ENCODE assay signal across 15 cellular contexts in the genomic region with DNA sequence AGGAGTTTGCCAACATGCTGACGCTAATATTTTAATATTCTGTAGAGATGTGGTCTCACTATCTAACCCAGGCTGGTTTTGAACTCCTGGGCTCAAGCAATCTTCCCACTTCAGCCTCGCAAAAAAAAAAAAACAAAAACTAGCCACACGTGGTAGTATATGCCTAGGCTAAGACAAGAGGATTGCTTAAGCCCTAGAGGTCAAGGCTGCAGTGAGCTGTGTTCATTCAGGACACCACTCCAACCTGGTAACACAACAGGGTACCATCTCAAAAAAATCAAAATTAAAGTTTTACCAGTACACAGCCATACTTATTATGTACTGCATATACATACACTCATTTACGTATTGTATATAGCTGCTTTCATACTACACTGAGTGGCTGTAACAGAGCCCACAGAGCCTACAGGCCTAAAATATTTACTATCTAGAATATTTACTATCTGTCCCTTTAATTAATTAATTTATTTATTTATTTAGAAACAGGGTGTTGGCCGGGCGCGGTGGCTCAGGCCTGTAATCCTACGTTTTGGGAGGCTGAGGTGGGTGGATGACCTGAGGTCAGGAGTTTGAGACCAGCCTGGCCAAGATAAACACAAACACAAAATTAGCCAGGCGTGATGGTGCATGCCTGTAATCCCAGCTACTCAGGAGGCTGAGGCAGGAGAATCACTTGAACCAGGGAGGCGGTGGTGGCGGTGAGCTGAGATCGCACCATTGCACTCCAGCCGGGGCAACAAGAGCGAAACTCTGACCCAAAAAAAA. TPM values are rescaled to one million over a fixed set of nuclear protein-coding genes. Genes with fewer than 3 reads are reported as not detected.
DNase-seq lines count a peak whose midpoint lies in the region; ATAC-seq and TF ChIP-seq lines count a peak whose summit lies in the region.
"Had no signal": no experiment of that assay in that cellular context is flagged by ENCODE, and none has a peak within 500 bp of the region (broad histone marks: within the 10 kb centered on the region; RNA-seq: fewer than 3 reads in every experiment).

No MANE protein-coding gene starts in this region.

- no peak overlapping the region for H3K4me3 Mint-ChIP-seq in endodermal cell
- H3K4me3 Mint-ChIP-seq: B cell; CD4-positive, alpha-beta memory T cell; H9 had no signal

- H3K36me3 ChIP-seq in HEK293 (ENCODE audit: control insufficient read depth in 2 of 2, insufficient read depth in 1 of 2, low read length in 2 of 2) (peaks cover 8 to 23% of the 10 kb centered on the region in 2 experiments; a peak in 2 of 3 replicates), endodermal cell (ENCODE audit: control insufficient read depth, insufficient read depth, low read length) (peaks cover 57% of the 10 kb centered on the region), trophoblast cell (ENCODE audit: control insufficient read depth in 1 of 2, insufficient read depth in 2 of 2, low read length in 2 of 2) (peaks cover 7 to 22% of the 10 kb centered on the region in 2 experiments)

- H3K4me3 ChIP-seq in HEK293 (ENCODE audit: low read depth, low read length) (no peak overlapping the region), endodermal cell (ENCODE audit: low read length) (no peak overlapping the region), trophoblast cell (ENCODE audit: low read depth, low read length) (no peak overlapping the region), dorsolateral prefrontal cortex (no peak overlapping the region)
- H3K4me3 ChIP-seq: GM12878 had no signal

- intact Hi-C loops in dorsolateral prefrontal cortex (cut with DNase I): no loop called here

- TF ChIP-seq CTCF in 22Rv1 (IDR thresholded peaks at IDR 0.05) (no peak), HEK293 (tag by site-specific recombination; IDR thresholded peaks at IDR 0.05) (no peak), endodermal cell (conservative IDR thresholded peaks at IDR 0.05) (no peak), dorsolateral prefrontal cortex (IDR thresholded peaks at IDR 0.05 in 54 of 56, conservative IDR thresholded peaks at IDR 0.05 in 2 of 56; ENCODE audit: low read depth in 1 of 56, partially characterized antibody in 56 of 56) (no peak)

- H4K91ac ChIP-seq in trophoblast cell (ENCODE audit: low read depth, low read length): no peak overlapping the region

- H2BK5ac ChIP-seq in trophoblast cell (ENCODE audit: low read depth, low read length, poor library complexity): no peak overlapping the region

- H3K27ac ChIP-seq in 22Rv1 (peak overlapping the region; percentile 29), HEK293 (ENCODE audit: extremely low read depth, low read depth, low read length) (no peak overlapping the region), endodermal cell (ENCODE audit: low read depth, low read length) (no peak overlapping the region), trophoblast cell (ENCODE audit: low read depth, low read length) (no peak overlapping the region), dorsolateral prefrontal cortex (no peak overlapping the region)

- no peak overlapping the region for H2AFZ ChIP-seq in trophoblast cell (ENCODE audit: insufficient read depth, low read length, poor library complexity)

- no peak overlapping the region for H3K27ac Mint-ChIP-seq in endodermal cell
- H3K27ac Mint-ChIP-seq: B cell, H9 had no signal

- H4K12ac ChIP-seq in trophoblast cell (ENCODE audit: low read depth, low read length): no peak overlapping the region

- H2BK120ac ChIP-seq in trophoblast cell (ENCODE audit: insufficient read depth, low read length, poor library complexity): no peak overlapping the region

- no peaks in the 10 kb centered on the region for H3K27me3 ChIP-seq in endodermal cell (ENCODE audit: control insufficient read depth, insufficient read depth, low read length, poor library complexity, severe bottlenecking)
- no peaks in the 10 kb centered on the region for H3K27me3 ChIP-seq in trophoblast cell (ENCODE audit: insufficient read depth, low read length)
- H3K27me3 ChIP-seq in dorsolateral prefrontal cortex: no peaks in the 10 kb centered on the region

- H3K23ac ChIP-seq in trophoblast cell (ENCODE audit: low read length): no peak overlapping the region

- no peak overlapping the region for H3K18ac ChIP-seq in trophoblast cell (ENCODE audit: low read length)

- H3K14ac ChIP-seq in trophoblast cell (ENCODE audit: low read length): no peak overlapping the region

- H3K9me3 ChIP-seq in HEK293 (ENCODE audit: control insufficient read depth, insufficient read depth, low read depth, low read length) (no peaks in the 10 kb centered on the region), endodermal cell (ENCODE audit: control insufficient read depth, low read length) (no peaks in the 10 kb centered on the region), trophoblast cell (ENCODE audit: insufficient read depth, low read depth, low read length) (no peaks in the 10 kb centered on the region)

- POLR2A ChIA-PET in HEK293 (lab: Yijun Ruan, JAX): no interaction called here

- no peaks in the 10 kb centered on the region for H3K4me1 Mint-ChIP-seq in endodermal cell
- H3K4me1 Mint-ChIP-seq: H9 had no signal

- 93 to 98% methylated on average over 8 to 14 of the region's 14 CpGs for WGBS in endodermal cell (ENCODE audit: insufficient coverage in 1 of 2, insufficient read length in 1 of 2), 2 experiments
- WGBS in trophoblast cell (ENCODE audit: extremely low coverage, insufficient coverage, insufficient read length): no CpG with 5 or more reads among the region's 14 CpGs

- H2BK12ac ChIP-seq in trophoblast cell (ENCODE audit: low read length): no peak overlapping the region

- no peaks in the 10 kb centered on the region for H3K9me3 Mint-ChIP-seq in endodermal cell
- H3K9me3 Mint-ChIP-seq: CD4-positive, alpha-beta memory T cell had no signal

- H4K8ac ChIP-seq in trophoblast cell (ENCODE audit: low read depth, low read length): no peak overlapping the region

- H3K79me2 ChIP-seq in trophoblast cell (ENCODE audit: control insufficient read depth, insufficient read depth, low read length, poor library complexity): peaks cover 4% of the 10 kb centered on the region

- no peaks in the 10 kb centered on the region for H3K79me1 ChIP-seq in trophoblast cell (ENCODE audit: low read length)

- ATAC-seq in HG03520 (IDR thresholded peaks at IDR 0.05; ENCODE audit: unreplicated experiment): no peak
- ATAC-seq: GM12878 had no signal

- CTCF ChIA-PET in HEK293 (lab: Yijun Ruan, JAX): no interaction called here

- peaks cover 39% of the 10 kb centered on the region for H3K36me3 Mint-ChIP-seq in endodermal cell (ENCODE audit: low read depth)

- no peak overlapping the region for H3K4me2 ChIP-seq in trophoblast cell (ENCODE audit: low read length)

- H3K9ac ChIP-seq in endodermal cell (ENCODE audit: extremely low read depth, low read length, poor library complexity, severe bottlenecking) (no peak overlapping the region), trophoblast cell (ENCODE audit: low read length) (no peak overlapping the region)

- no peaks in the 10 kb centered on the region for H3K27me3 Mint-ChIP-seq in endodermal cell (ENCODE audit: insufficient read depth)
- H3K27me3 Mint-ChIP-seq: B cell; CD4-positive, alpha-beta memory T cell had no signal

- H3K4me1 ChIP-seq in HEK293 (ENCODE audit: control insufficient read depth, insufficient read depth, low read length) (no peaks in the 10 kb centered on the region), endodermal cell (ENCODE audit: control insufficient read depth, insufficient read depth, low read length) (no peaks in the 10 kb centered on the region), trophoblast cell (ENCODE audit: control insufficient read depth in 1 of 2, insufficient read depth in 2 of 2, low read length in 2 of 2) (no peaks in the 10 kb centered on the region)

- no peak overlapping the region for H2AK5ac ChIP-seq in trophoblast cell (ENCODE audit: low read length)

- peak overlapping the region; percentile 52 for H3K4ac ChIP-seq in trophoblast cell (ENCODE audit: low read depth, low read length)

- DNase-seq in endodermal cell (peak; percentile 21), trophoblast cell (no peak), dorsolateral prefrontal cortex (no peak), T-helper 1 cell (no peak)
- DNase-seq in activated T-cell treated with anti-CD3 and anti-CD28 coated beads, Interleukin-2, amount 50 U/mL, for 1 hour: no peak
- DNase-seq: C1 segment of cervical spinal cord; CD4-positive, alpha-beta memory T cell; DMS79; GOT3; H9 had no signal

TF ChIP-seq in HEK293, 187 proteins besides CTCF, POLR2A, EP300 and RAD21:
- peak; percentile 24; the same call in 1 of the 2 replicates for TF ChIP-seq OSR2 (tag by site-specific recombination; IDR thresholded peaks at IDR 0.05)
- TF ChIP-seq ZNF530 (tag by site-specific recombination; IDR thresholded peaks at IDR 0.05; ENCODE audit: low read depth): no peak

RNA-seq across cellular contexts. Expression of a gene that starts 23.2 kb away (rescaled TPM):
- total RNA-seq in endodermal cell (100 to 1,000 TPM; 200 to 231 TPM), dorsolateral prefrontal cortex (10 to 100 TPM; 32.9 to 86.8 (median 53.7) TPM)
- 149 TPM for polyA plus RNA-seq in endodermal cell (2013, experiment 1 of 2)
- polyA plus RNA-seq in endodermal cell (2013, experiment 2 of 2): 144 TPM
- polyA plus RNA-seq in trophoblast cell (2013): 65.2 and 66.9 TPM in 2 replicates

RNA-seq across cellular contexts. Expression of a gene that starts 44.5 kb away (rescaled TPM):
- 100 to 1,000 TPM; 104 to 113 TPM for total RNA-seq in endodermal cell
- polyA plus RNA-seq in endodermal cell (2013, experiment 1 of 2): 96.9 TPM
- 86.5 TPM for polyA plus RNA-seq in endodermal cell (2013, experiment 2 of 2)
- 31.1 and 31.4 TPM in 2 replicates for polyA plus RNA-seq in trophoblast cell (2013)
- total RNA-seq in dorsolateral prefrontal cortex: 100 to 1,000 TPM in 93 of 120 experiments, 10 to 100 TPM in 27; 83.4 to 134 (median 107) TPM
